In genomic region chr16:2752035-2752849, GRCh38 we compare ENCODE assay signal across 8 cellular contexts. TPM values are rescaled to one million over a fixed set of nuclear protein-coding genes. Genes with fewer than 3 reads are reported as not detected.
DNase-seq lines count a peak whose midpoint lies in the region; ATAC-seq and TF ChIP-seq lines count a peak whose summit lies in the region.

Gene SRRM2 (plus strand): TSS chr16:2752638. CDS start chr16:2756365, 3,727 bp downstream.

- no peaks in the 10 kb centered on the region for H3K27me3 ChIP-seq in CD4-positive, alpha-beta memory T cell (ENCODE audit: insufficient read depth, low read length)
- no peaks in the 10 kb centered on the region for H3K27me3 ChIP-seq in liver (ENCODE audit: control insufficient read depth in 4 of 4, insufficient read depth in 4 of 4, low read length in 3 of 4)

- 1% methylated on average over 99 of the region's 99 CpGs for WGBS in liver

- peak within 1 kb of the TSS; percentile 97 to 100 (median 99) for H3K27ac Mint-ChIP-seq in CD4-positive, alpha-beta memory T cell
- peak within 1 kb of the TSS; percentile 99 for H3K27ac Mint-ChIP-seq in activated CD4-positive, alpha-beta memory T cell treated with anti-CD3 and anti-CD28 coated beads for 36 hours

- TF ChIP-seq RAD21 in liver (IDR thresholded peaks at IDR 0.05): no peak

- H3K27ac ChIP-seq in CD4-positive, alpha-beta memory T cell (ENCODE audit: low read depth, low read length): peak within 1 kb of the TSS; percentile 97
- peak within 1 kb of the TSS; percentile 94 to 98 for H3K27ac ChIP-seq in liver (ENCODE audit: low read depth in 1 of 2, low read length in 2 of 2)

- peak within 1 kb of the TSS; percentile 91 to 97 (median 94) for H3K4me3 Mint-ChIP-seq in CD4-positive, alpha-beta memory T cell
- peak within 1 kb of the TSS; percentile 96 for H3K4me3 Mint-ChIP-seq in activated CD4-positive, alpha-beta memory T cell treated with anti-CD3 and anti-CD28 coated beads for 36 hours

- TF ChIP-seq CTCF in liver (IDR thresholded peaks at IDR 0.05; ENCODE audit: low read depth, low read length, missing input control): no peak

- H3K4me3 ChIP-seq in CD4-positive, alpha-beta memory T cell (ENCODE audit: low read length in 2 of 2): peak within 1 kb of the TSS; percentile 95 to 97
- H3K4me3 ChIP-seq in liver (ENCODE audit: low read depth in 1 of 3, low read length in 3 of 3): peak within 1 kb of the TSS; percentile 88 to 96 (median 88)

- H3K9me3 ChIP-seq in CD4-positive, alpha-beta memory T cell (ENCODE audit: control insufficient read depth in 1 of 2, low read length in 2 of 2): no peaks in the 10 kb centered on the region
- no peaks in the 10 kb centered on the region for H3K9me3 ChIP-seq in liver (ENCODE audit: control insufficient read depth in 4 of 4, low read length in 3 of 4)

- H3K36me3 Mint-ChIP-seq in CD4-positive, alpha-beta memory T cell: peaks cover 21 to 41% of the 10 kb centered on the region in 2 donors
- H3K36me3 Mint-ChIP-seq in activated CD4-positive, alpha-beta memory T cell treated with anti-CD3 and anti-CD28 coated beads for 36 hours: peaks cover 47% of the 10 kb centered on the region

- peak; percentile 72 for ATAC-seq in GM19455 (IDR thresholded peaks at IDR 0.05; ENCODE audit: unreplicated experiment)

- intact Hi-C loops in CD4-positive, alpha-beta memory T cell (cut with micrococcal nuclease): loop anchor here (1.0 to 10.0 kb wide), 5 partner anchors 25 to 113 kb away; partner anchors contain the start of genes ELOB and KCTD5
- intact Hi-C loops in activated CD4-positive, alpha-beta memory T cell treated with anti-CD3 and anti-CD28 coated beads for 36 hours (cut with micrococcal nuclease): loop anchor here (1.0 to 2.0 kb wide), 3 partner anchors 25 to 117 kb away; partner anchors contain the start of gene ELOB

- peaks cover 34 to 68% (median 48%) of the 10 kb centered on the region in 4 donors for H3K4me1 Mint-ChIP-seq in CD4-positive, alpha-beta memory T cell
- H3K4me1 Mint-ChIP-seq in activated CD4-positive, alpha-beta memory T cell treated with anti-CD3 and anti-CD28 coated beads for 36 hours (ENCODE audit: low read depth): peaks cover 45% of the 10 kb centered on the region

- H3K9ac ChIP-seq in liver (ENCODE audit: low read depth in 1 of 2, low read length in 2 of 2): peak within 1 kb of the TSS; percentile 89 to 92

- no peaks in the 10 kb centered on the region for H3K27me3 Mint-ChIP-seq in CD4-positive, alpha-beta memory T cell
- no peaks in the 10 kb centered on the region for H3K27me3 Mint-ChIP-seq in activated CD4-positive, alpha-beta memory T cell treated with anti-CD3 and anti-CD28 coated beads for 36 hours

- POLR2A ChIA-PET in CD4-positive, alpha-beta memory T cell (lab: Charles Lee; ENCODE audit: partially characterized antibody): interaction anchor here (0.8 to 6.7 kb wide), 14 partner anchors 10 to 704 kb away, joined by 3 to 142 read pairs (median 4); partner anchors contain the start of genes ECI1, ELOB, FLYWCH1 and FLYWCH2
- POLR2A ChIA-PET in activated CD4-positive, alpha-beta memory T cell treated with anti-CD3 and anti-CD28 coated beads for 36 hours (lab: Charles Lee): interaction anchor here (0.6 to 2.5 kb wide), 8 partner anchors 9 to 1441 kb away, joined by 3 to 19 read pairs (median 5); partner anchors contain the start of gene ELOB

- peaks cover 49% of the 10 kb centered on the region for H3K4me1 ChIP-seq in CD4-positive, alpha-beta memory T cell (ENCODE audit: insufficient read depth, low read length)
- peaks cover 14 to 44% (median 25%) of the 10 kb centered on the region in 4 donors for H3K4me1 ChIP-seq in liver (ENCODE audit: control insufficient read depth in 4 of 4, insufficient read depth in 4 of 4, low read length in 3 of 4)

- peaks cover 0 to 4% (median 0%) of the 10 kb centered on the region in 8 donors for H3K9me3 Mint-ChIP-seq in CD4-positive, alpha-beta memory T cell
- no peaks in the 10 kb centered on the region for H3K9me3 Mint-ChIP-seq in activated CD4-positive, alpha-beta memory T cell treated with anti-CD3 and anti-CD28 coated beads for 36 hours

- CTCF ChIA-PET in CD4-positive, alpha-beta memory T cell (lab: Charles Lee; ENCODE audit: partially characterized antibody): no interaction called here
- CTCF ChIA-PET in activated CD4-positive, alpha-beta memory T cell treated with anti-CD3 and anti-CD28 coated beads for 36 hours (lab: Charles Lee): interaction anchor here (1.0 kb wide), 1 partner anchor 13 kb away, joined by 3 read pairs; no protein-coding TSS in a partner anchor

- peak; percentile 96 to 98 (median 96) for DNase-seq in CD4-positive, alpha-beta memory T cell
- DNase-seq in HK-2 (ENCODE audit: unreplicated experiment) (peak; percentile 90), NCI-H82 treated with DMSO at 0.1 percent for 48 hours (lab: John Stamatoyannopoulos, UW; ENCODE audit: unreplicated experiment) (peak; percentile 88), dermis microvascular lymphatic vessel endothelial cell (ENCODE audit: low read depth in 2 of 2) (peak; percentile 91 to 97)
- DNase-seq in activated CD4-positive, alpha-beta memory T cell treated with anti-CD3 and anti-CD28 coated beads for 36 hours: peak; percentile 97
- peak; percentile 92 for DNase-seq in stimulated activated CD4-positive, alpha-beta T cell treated with anti-CD3 and anti-CD28 coated beads, Interleukin-4, amount 100 ng/mL, for 1 hour

- peaks cover 8% of the 10 kb centered on the region for H3K36me3 ChIP-seq in CD4-positive, alpha-beta memory T cell (ENCODE audit: insufficient read depth, low read length)
- peaks cover 2 to 8% (median 5%) of the 10 kb centered on the region in 4 donors for H3K36me3 ChIP-seq in liver (ENCODE audit: control insufficient read depth in 4 of 4, insufficient read depth in 3 of 4, low read depth in 1 of 4, low read length in 3 of 4)

TF ChIP-seq in liver, 16 proteins besides CTCF, POLR2A, EP300 and RAD21 (continues in another document):
- peak in 1 of 2 donors; percentile 76 for TF ChIP-seq GABPA (IDR thresholded peaks at IDR 0.05 in 1 of 2, conservative IDR thresholded peaks at IDR 0.05 in 1 of 2)
- no peak for TF ChIP-seq NR2F2 (IDR thresholded peaks at IDR 0.05)
- TF ChIP-seq ZBTB33 (IDR thresholded peaks at IDR 0.05): peak; percentile 86
- no peak for TF ChIP-seq FOXA2 (IDR thresholded peaks at IDR 0.05)
- TF ChIP-seq EGR1 (IDR thresholded peaks at IDR 0.05; ENCODE audit: low read depth in 2 of 2): peak in 1 of 2 donors; percentile 15
- peak; percentile 19 for TF ChIP-seq FOXA1 (IDR thresholded peaks at IDR 0.05)
- TF ChIP-seq, protein P1, sequence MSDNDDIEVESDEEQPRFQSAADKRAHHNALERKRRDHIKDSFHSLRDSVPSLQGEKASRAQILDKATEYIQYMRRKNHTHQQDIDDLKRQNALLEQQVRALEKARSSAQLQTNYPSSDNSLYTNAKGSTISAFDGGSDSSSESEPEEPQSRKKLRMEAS (IDR thresholded peaks at IDR 0.05): peak; percentile 93
- TF ChIP-seq YY1 (IDR thresholded peaks at IDR 0.05): peak; percentile 100
- no peak for TF ChIP-seq HNF4G (IDR thresholded peaks at IDR 0.05)
- TF ChIP-seq RXRA (IDR thresholded peaks at IDR 0.05): no peak
- no peak for TF ChIP-seq JUND (IDR thresholded peaks at IDR 0.05)
- TF ChIP-seq, protein P2, sequence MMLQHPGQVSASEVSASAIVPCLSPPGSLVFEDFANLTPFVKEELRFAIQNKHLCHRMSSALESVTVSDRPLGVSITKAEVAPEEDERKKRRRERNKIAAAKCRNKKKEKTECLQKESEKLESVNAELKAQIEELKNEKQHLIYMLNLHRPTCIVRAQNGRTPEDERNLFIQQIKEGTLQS (IDR thresholded peaks at IDR 0.05): no peak
- TF ChIP-seq TAF1 (conservative IDR thresholded peaks at IDR 0.05): no peak

RNA-seq across cellular contexts. Expression of gene SRRM2, which starts in this region (rescaled TPM):
- 1,000 to 10,000 TPM; 1,118 to 1,137 TPM for total RNA-seq in CD4-positive, alpha-beta memory T cell
- polyA plus RNA-seq in CD4-positive, alpha-beta memory T cell: 100 to 1,000 TPM in 1 of 2 donors, 10 to 100 TPM in 1; 11.8 to 132 TPM
- total RNA-seq in activated CD4-positive, alpha-beta memory T cell treated with anti-CD3 and anti-CD28 coated beads for 36 hours: 100 to 1,000 TPM; 483 to 526 TPM
- 23.0 and 48.4 TPM in 2 replicates for total RNA-seq in dermis microvascular lymphatic vessel endothelial cell
- total RNA-seq in liver: 100 to 1,000 TPM in 1 of 2 donors, 10 to 100 TPM in 1; 84.8 to 119 TPM
- 100 to 1,000 TPM; 147 to 199 TPM for polyA plus RNA-seq in liver

Comparison
In these comparisons a context has a peak if more than half of its experiments do, and no peak if none do; other contexts are left out.
1. Peak in every context shown above with its lines: DNase-seq, ATAC-seq, H3K4me3 ChIP-seq and H3K27ac ChIP-seq.